10 cellular contexts compared by ENCODE assay signal in the genomic region with DNA sequence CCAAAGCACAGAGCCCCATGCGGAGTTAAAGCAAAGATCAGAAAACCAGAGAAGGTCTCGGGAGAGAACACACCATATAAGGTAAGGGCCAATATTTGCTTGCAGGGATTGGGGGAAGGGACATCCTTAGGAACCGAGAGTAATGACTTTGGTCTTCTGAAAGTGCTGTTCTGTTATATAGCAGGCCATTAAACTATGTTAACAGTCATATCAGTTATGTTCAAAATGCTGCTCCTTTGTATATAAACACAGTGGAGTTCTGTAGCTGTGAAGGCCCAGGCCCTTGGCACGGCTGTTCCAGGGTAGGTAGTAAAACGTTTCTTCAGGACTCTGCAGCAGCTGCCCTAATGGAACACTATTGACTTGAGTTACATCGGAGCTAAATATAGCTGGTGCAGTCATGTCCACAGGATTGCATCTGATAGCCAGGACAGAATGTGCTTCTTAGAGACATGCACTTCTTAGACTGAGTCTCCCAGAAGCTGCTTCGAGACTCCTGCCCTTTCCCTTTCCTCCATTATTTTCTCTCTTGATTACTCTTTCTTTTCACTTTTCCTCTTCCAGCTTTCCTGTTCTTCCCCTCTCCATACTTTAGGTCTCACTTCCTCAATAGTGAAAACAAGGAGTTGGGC.
A peak's percentile ranks its signal among the peaks of the same experiment; 100 is the strongest.
DNase-seq lines count a peak whose midpoint lies in the region; ATAC-seq and TF ChIP-seq lines count a peak whose summit lies in the region.
"Had no signal": no experiment of that assay in that cellular context is flagged by ENCODE, and none has a peak within 500 bp of the region (broad histone marks: within the 10 kb centered on the region; RNA-seq: fewer than 3 reads in every experiment).

No MANE protein-coding gene starts in this region.

- H3K4me3 ChIP-seq in coronary artery = peak overlapping the region; percentile 32

- peaks cover 6% of the 10 kb centered on the region for H3K4me1 Mint-ChIP-seq in mesothelial cell of epicardium

- peaks cover 22% of the 10 kb centered on the region for H3K36me3 Mint-ChIP-seq in mesothelial cell of epicardium

- peak overlapping the region; percentile 35 for H3K27ac Mint-ChIP-seq in mesothelial cell of epicardium

- no peaks in the 10 kb centered on the region for H3K27me3 Mint-ChIP-seq in mesothelial cell of epicardium (ENCODE audit: low read depth)

- no peak overlapping the region for H3K4me3 Mint-ChIP-seq in mesothelial cell of epicardium
- H3K4me3 Mint-ChIP-seq: activated T-cell treated with anti-CD3 and anti-CD28 coated beads, Interleukin-2, amount 50 U/mL, for 24 hours had no signal

- peaks cover 5% of the 10 kb centered on the region for H3K9me3 Mint-ChIP-seq in mesothelial cell of epicardium

- ATAC-seq in Right ventricle myocardium inferior (peak; percentile 83), GM21619 (IDR thresholded peaks at IDR 0.05; ENCODE audit: unreplicated experiment) (no peak), GM21576 (IDR thresholded peaks at IDR 0.05; ENCODE audit: unreplicated experiment) (no peak)

- DNase-seq in Right ventricle myocardium inferior (ENCODE audit: missing footprints) = no peak
- DNase-seq in cardiac septum (ENCODE audit: low spot score) = no peak
- DNase-seq in coronary artery (ENCODE audit: low spot score) = peak; percentile 83
- no peak for DNase-seq in mesothelial cell of epicardium (ENCODE audit: low spot score in 2 of 2, unreplicated experiment in 2 of 2)
- DNase-seq in activated CD8-positive, alpha-beta memory T cell treated with anti-CD3 and anti-CD28 coated beads, Interleukin-2, amount 50 U/mL, for 48 hours = no peak
- no peak for DNase-seq in activated T-cell treated with anti-CD3 and anti-CD28 coated beads for 4 hours
- DNase-seq: activated T-cell treated with anti-CD3 and anti-CD28 coated beads, Interleukin-2, amount 50 U/mL, for 24 hours; C1 segment of cervical spinal cord had no signal

- TF ChIP-seq CTCF in coronary artery (IDR thresholded peaks at IDR 0.05) = no peak
- no peak for TF ChIP-seq CTCF in mesothelial cell of epicardium (IDR thresholded peaks at IDR 0.05; ENCODE audit: unreplicated experiment)

- peak overlapping the region; percentile 85 to 92 for H3K27ac ChIP-seq in coronary artery

- intact Hi-C loops in Right ventricle myocardium inferior (cut with DNase I) (no loop called here), cardiac septum (cut with DNase I) (no loop called here)
